Comparison of ENCODE assay signal across 1 cellular context in the genomic region with DNA sequence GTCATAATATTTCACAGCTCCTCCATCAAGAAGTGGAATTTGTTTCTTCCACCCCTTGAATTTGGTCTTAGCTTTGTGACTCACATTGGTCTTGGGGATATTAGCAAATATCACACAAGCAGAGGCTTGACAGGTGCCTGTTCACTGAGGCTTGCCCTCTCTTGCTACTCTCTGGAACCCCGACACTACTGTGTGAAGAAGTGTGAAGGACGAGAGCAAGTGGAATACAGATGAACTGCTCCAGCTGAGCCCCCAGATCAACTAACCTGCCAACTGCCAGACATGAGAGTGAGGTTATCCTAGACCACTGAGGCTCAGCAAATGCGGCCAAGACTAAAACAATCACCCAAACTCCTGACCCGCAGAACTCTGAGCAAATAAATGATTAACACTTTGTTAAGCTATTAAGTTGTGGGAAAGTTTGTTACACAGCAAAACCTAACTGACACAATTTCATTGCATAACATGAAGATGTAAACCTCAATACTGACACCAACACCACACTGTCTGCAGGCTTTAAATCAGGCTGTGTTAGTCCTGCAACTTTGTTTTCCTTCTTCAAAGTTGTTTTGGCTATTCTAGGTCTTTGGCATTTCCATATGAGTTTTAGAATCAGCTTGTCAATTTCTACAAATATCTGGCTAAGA.
TF ChIP-seq lines count a peak whose summit lies in the region.

No MANE protein-coding gene starts in this region.

TF ChIP-seq in WTC11, 78 proteins besides CTCF, POLR2A, EP300 and RAD21 (continued from another document):
- TF ChIP-seq, protein P1, sequence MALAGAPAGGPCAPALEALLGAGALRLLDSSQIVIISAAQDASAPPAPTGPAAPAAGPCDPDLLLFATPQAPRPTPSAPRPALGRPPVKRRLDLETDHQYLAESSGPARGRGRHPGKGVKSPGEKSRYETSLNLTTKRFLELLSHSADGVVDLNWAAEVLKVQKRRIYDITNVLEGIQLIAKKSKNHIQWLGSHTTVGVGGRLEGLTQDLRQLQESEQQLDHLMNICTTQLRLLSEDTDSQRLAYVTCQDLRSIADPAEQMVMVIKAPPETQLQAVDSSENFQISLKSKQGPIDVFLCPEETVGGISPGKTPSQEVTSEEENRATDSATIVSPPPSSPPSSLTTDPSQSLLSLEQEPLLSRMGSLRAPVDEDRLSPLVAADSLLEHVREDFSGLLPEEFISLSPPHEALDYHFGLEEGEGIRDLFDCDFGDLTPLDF (CRISPR knock-in tag; IDR thresholded peaks at IDR 0.05), result no peak
- TF ChIP-seq, protein P2, sequence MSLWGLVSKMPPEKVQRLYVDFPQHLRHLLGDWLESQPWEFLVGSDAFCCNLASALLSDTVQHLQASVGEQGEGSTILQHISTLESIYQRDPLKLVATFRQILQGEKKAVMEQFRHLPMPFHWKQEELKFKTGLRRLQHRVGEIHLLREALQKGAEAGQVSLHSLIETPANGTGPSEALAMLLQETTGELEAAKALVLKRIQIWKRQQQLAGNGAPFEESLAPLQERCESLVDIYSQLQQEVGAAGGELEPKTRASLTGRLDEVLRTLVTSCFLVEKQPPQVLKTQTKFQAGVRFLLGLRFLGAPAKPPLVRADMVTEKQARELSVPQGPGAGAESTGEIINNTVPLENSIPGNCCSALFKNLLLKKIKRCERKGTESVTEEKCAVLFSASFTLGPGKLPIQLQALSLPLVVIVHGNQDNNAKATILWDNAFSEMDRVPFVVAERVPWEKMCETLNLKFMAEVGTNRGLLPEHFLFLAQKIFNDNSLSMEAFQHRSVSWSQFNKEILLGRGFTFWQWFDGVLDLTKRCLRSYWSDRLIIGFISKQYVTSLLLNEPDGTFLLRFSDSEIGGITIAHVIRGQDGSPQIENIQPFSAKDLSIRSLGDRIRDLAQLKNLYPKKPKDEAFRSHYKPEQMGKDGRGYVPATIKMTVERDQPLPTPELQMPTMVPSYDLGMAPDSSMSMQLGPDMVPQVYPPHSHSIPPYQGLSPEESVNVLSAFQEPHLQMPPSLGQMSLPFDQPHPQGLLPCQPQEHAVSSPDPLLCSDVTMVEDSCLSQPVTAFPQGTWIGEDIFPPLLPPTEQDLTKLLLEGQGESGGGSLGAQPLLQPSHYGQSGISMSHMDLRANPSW (CRISPR knock-in tag; conservative IDR thresholded peaks at IDR 0.05; ENCODE audit: low read depth), result no peak
